8 cellular contexts compared by ENCODE assay signal in genomic region chr2:60515751-60516226, GRCh38. TPM values are rescaled to one million over a fixed set of nuclear protein-coding genes. Genes with fewer than 3 reads are reported as not detected.
DNase-seq lines count a peak whose midpoint lies in the region; ATAC-seq and TF ChIP-seq lines count a peak whose summit lies in the region.

No MANE protein-coding gene starts in this region.

- no peak overlapping the region for H2BK12ac ChIP-seq in mesenchymal stem cell (ENCODE audit: low read length in 2 of 2)

- H4K8ac ChIP-seq in mesenchymal stem cell (ENCODE audit: low read length), result peak overlapping the region; percentile 22

- H2BK5ac ChIP-seq in mesenchymal stem cell (ENCODE audit: low read depth, low read length, poor library complexity, severe bottlenecking), result peak overlapping the region; percentile 79

- H3K4me3 ChIP-seq in AG09309 (ENCODE audit: control insufficient read depth, low read depth, low read length) (no peak overlapping the region; the same call in 1 of the 2 replicates), SJSA1 (no peak overlapping the region), mesenchymal stem cell (ENCODE audit: insufficient read depth in 1 of 2, low read depth in 1 of 2, low read length in 2 of 2) (peak overlapping the region in 1 of 2 experiments; percentile 75), adrenal gland (no peak overlapping the region), ascending aorta (no peak overlapping the region)

- peak overlapping the region; percentile 88 for H3K9ac ChIP-seq in mesenchymal stem cell (ENCODE audit: low read length)

- H3K18ac ChIP-seq in mesenchymal stem cell (ENCODE audit: low read depth in 1 of 2, low read length in 2 of 2), result no peak overlapping the region

- H3K27ac ChIP-seq in SJSA1 (peak overlapping the region; percentile 82), mesenchymal stem cell (ENCODE audit: low read length, poor library complexity, severe bottlenecking) (peak overlapping the region; percentile 97), adrenal gland (peak overlapping the region in 1 of 5 donors; percentile 9), ascending aorta (no peak overlapping the region)

- no peak overlapping the region for H4K91ac ChIP-seq in mesenchymal stem cell (ENCODE audit: low read length)

- H2AFZ ChIP-seq in mesenchymal stem cell (ENCODE audit: low read depth, low read length), result no peak overlapping the region

- H3K4me1 ChIP-seq in SJSA1 (replicated peaks) (peaks cover 36% of the 10 kb centered on the region), mesenchymal stem cell (ENCODE audit: control insufficient read depth, insufficient read depth, low read depth, low read length) (peaks cover 35% of the 10 kb centered on the region), adrenal gland (replicated peaks in 1 of 2) (no peaks in the 10 kb centered on the region), ascending aorta (no peaks in the 10 kb centered on the region)

- no peak overlapping the region for H3K14ac ChIP-seq in mesenchymal stem cell (ENCODE audit: low read length in 2 of 2)

- no peak overlapping the region for H3K23ac ChIP-seq in mesenchymal stem cell (ENCODE audit: low read length in 2 of 2)

- H3K79me1 ChIP-seq in mesenchymal stem cell (replicated peaks; ENCODE audit: low read length, poor library complexity, severe bottlenecking), result peaks cover 38% of the 10 kb centered on the region

- DNase-seq in AG09309 (ENCODE audit: low read depth), result peak; percentile 73
- DNase-seq in SJSA1 (ENCODE audit: low read depth in 1 of 2, low spot score in 2 of 2), result peak in 1 of 2 experiments; percentile 69
- peak; percentile 71 for DNase-seq in mesenchymal stem cell
- no peak for DNase-seq in adrenal gland
- DNase-seq in posterior vena cava (ENCODE audit: low spot score), result no peak
- no peak for DNase-seq in ascending aorta (ENCODE audit: low spot score in 2 of 2)

- intact Hi-C loops in adrenal gland (cut with DNase I) (no loop called here), posterior vena cava (cut with DNase I) (no loop called here), ascending aorta (cut with DNase I) (no loop called here)

- H3K4ac ChIP-seq in mesenchymal stem cell (ENCODE audit: low read depth in 1 of 2, low read length in 2 of 2), result no peak overlapping the region

- peak; percentile 90 for ATAC-seq in GM18873 (IDR thresholded peaks at IDR 0.05; ENCODE audit: low FRiP score, unreplicated experiment)
- ATAC-seq in HG03039 (IDR thresholded peaks at IDR 0.05; ENCODE audit: unreplicated experiment), result peak; percentile 83

- H3K9me3 ChIP-seq in SJSA1 (replicated peaks) (no peaks in the 10 kb centered on the region), mesenchymal stem cell (ENCODE audit: control insufficient read depth, low read length) (no peaks in the 10 kb centered on the region), adrenal gland (replicated peaks in 1 of 3) (no peaks in the 10 kb centered on the region), ascending aorta (no peaks in the 10 kb centered on the region)

- TF ChIP-seq CTCF in AG09309 (IDR thresholded peaks at IDR 0.05; ENCODE audit: control insufficient read depth, insufficient read depth, low read depth, low read length, missing control alignments) (peak; percentile 48), adrenal gland (IDR thresholded peaks at IDR 0.05) (no peak), ascending aorta (IDR thresholded peaks at IDR 0.05) (no peak)

- TF ChIP-seq POLR2A in adrenal gland (IDR thresholded peaks at IDR 0.05), result no peak

- peaks cover 4% of the 10 kb centered on the region; the same call in 1 of the 2 replicates for H3K27me3 ChIP-seq in SJSA1 (replicated peaks)
- no peaks in the 10 kb centered on the region for H3K27me3 ChIP-seq in mesenchymal stem cell (ENCODE audit: control insufficient read depth in 1 of 2, insufficient read depth in 1 of 2, low read length in 2 of 2)
- no peaks in the 10 kb centered on the region for H3K27me3 ChIP-seq in adrenal gland
- no peaks in the 10 kb centered on the region for H3K27me3 ChIP-seq in ascending aorta

- H2AK5ac ChIP-seq in mesenchymal stem cell (ENCODE audit: low read length, severe bottlenecking), result peak overlapping the region; percentile 65

- WGBS in mesenchymal stem cell, result 82% methylated on average over 6 of the region's 6 CpGs
- WGBS in adrenal gland, 4 donors, result 69 to 85% (median 83%) methylated on average over 6 of the region's 6 CpGs

- no peak overlapping the region for H3K4me2 ChIP-seq in mesenchymal stem cell (ENCODE audit: low read length, poor library complexity, severe bottlenecking)

- H2BK15ac ChIP-seq in mesenchymal stem cell (ENCODE audit: low read depth, poor library complexity, severe bottlenecking), result no peak overlapping the region

- no peak overlapping the region for H2BK120ac ChIP-seq in mesenchymal stem cell (ENCODE audit: low read depth, low read length)

- no peaks in the 10 kb centered on the region for H3K36me3 ChIP-seq in SJSA1
- peaks cover 0 to 6% of the 10 kb centered on the region in 2 experiments for H3K36me3 ChIP-seq in mesenchymal stem cell (ENCODE audit: control insufficient read depth in 1 of 2, insufficient read depth in 2 of 2, low read depth in 1 of 2, low read length in 2 of 2)
- no peaks in the 10 kb centered on the region for H3K36me3 ChIP-seq in adrenal gland (replicated peaks in 1 of 2)
- no peaks in the 10 kb centered on the region for H3K36me3 ChIP-seq in ascending aorta

RNA-seq across cellular contexts. Expression of gene BCL11A, which starts 37.7 kb away (rescaled TPM):
- total RNA-seq in SJSA1 (2014; rRNA removed; shearing (Covaris generic)), result 0.03 and 0.13 TPM in 2 replicates
- 1.1 TPM for polyA plus RNA-seq in mesenchymal stem cell (2013, experiment 1 of 2)
- 1.1 TPM for polyA plus RNA-seq in mesenchymal stem cell (2013, experiment 2 of 2)
- total RNA-seq in adrenal gland (10 to 100 TPM in 1 of 8 donors, 1 to 10 TPM in 7; 2.9 to 16.7 (median 4.1) TPM), posterior vena cava (1 to 10 TPM in 1 of 2 donors, under 1 TPM in 1; 0.71 to 2.0 TPM), ascending aorta (0.11 TPM)
- 1 to 10 TPM; 3.9 to 7.6 (median 6.2) TPM for polyA plus RNA-seq in adrenal gland

Comparison
In these comparisons a context has a peak if more than half of its experiments do, and no peak if none do; other contexts are left out.
1. DNase-seq: peak in AG09309 (single experiment) and mesenchymal stem cell (single experiment); none in adrenal gland (0 of 7), posterior vena cava (single experiment) and ascending aorta (0 of 2).
2. H3K27ac ChIP-seq: peak in SJSA1 (single experiment) and mesenchymal stem cell (single experiment); none in ascending aorta (0 of 2).